ENCODE assay signal across 21 cellular contexts in the genomic region with DNA sequence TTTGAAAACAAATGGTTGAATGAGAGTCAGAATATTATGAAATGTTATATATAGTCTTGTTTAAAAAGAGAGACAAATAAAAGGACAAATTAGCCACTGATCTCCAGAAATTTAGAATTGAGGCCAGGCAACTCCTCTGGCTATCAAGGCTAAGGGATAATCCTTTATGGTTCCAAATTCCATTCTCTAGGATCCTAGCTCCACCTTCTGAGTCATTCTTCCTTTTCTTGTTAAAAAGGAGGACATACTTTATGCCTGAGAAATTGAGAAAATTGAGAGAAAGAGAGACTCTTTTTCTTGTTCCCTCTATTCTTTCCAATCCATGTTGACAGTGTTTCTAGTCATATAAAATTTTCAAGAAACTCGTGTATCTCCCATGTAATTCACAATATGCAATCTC.
"Had no signal": no experiment of that assay in that cellular context is flagged by ENCODE, and none has a peak within 500 bp of the region (broad histone marks: within the 10 kb centered on the region; RNA-seq: fewer than 3 reads in every experiment).

No MANE protein-coding gene starts in this region.

- ATAC-seq: esophagus mucosa; gastrocnemius medialis; heart right ventricle; naive thymus-derived CD4-positive, alpha-beta T cell; psoas muscle; right lobe of liver; stimulated activated effector memory CD8-positive, alpha-beta T cell treated with anti-CD3 and anti-CD28 coated beads, Interleukin-12 subunit alpha, Interleukin-12 subunit beta, amount 100 ng/mL, for 72 hours; stimulated activated naive CD8-positive, alpha-beta T cell treated with anti-CD3 and anti-CD28 coated beads, Interleukin-15, Interleukin-2, amounts not matched to agents 100 U/mL and 50 U/mL, for 24 hours had no signal

- H3K4me1 ChIP-seq: gastrocnemius medialis, heart right ventricle, psoas muscle, right lobe of liver, suprapubic skin, thyroid gland, uterus had no signal

- DNase-seq: dorsolateral prefrontal cortex; effector CD8-positive, alpha-beta T cell; gastrocnemius medialis; heart right ventricle; hypothalamus; kidney glomerular epithelial cell; mammary epithelial cell; naive thymus-derived CD4-positive, alpha-beta T cell; nephron progenitor cell; psoas muscle; retina; right lobe of liver; stimulated activated CD4-positive, alpha-beta T cell treated with anti-CD3 and anti-CD28 coated beads, Interleukin-4, amount 100 ng/mL, for 1 hour; stimulated activated CD8-positive, alpha-beta memory T cell treated with anti-CD3 and anti-CD28 coated beads, Interleukin-4, amount 100 ng/mL, for 48 hours; stimulated activated naive CD8-positive, alpha-beta T cell treated with anti-CD3 and anti-CD28 coated beads, Interleukin-15, Interleukin-2, amounts not matched to agents 100 U/mL and 50 U/mL, for 24 hours; thyroid gland; uterus had no signal

- H3K27me3 ChIP-seq: dorsolateral prefrontal cortex, gastrocnemius medialis, heart right ventricle, neutrophil, right lobe of liver, suprapubic skin, thyroid gland, uterus had no signal

- H3K27ac ChIP-seq: dorsolateral prefrontal cortex, gastrocnemius medialis, heart right ventricle, neutrophil, psoas muscle, right lobe of liver, suprapubic skin, thyroid gland, uterus had no signal
